Comparison of ENCODE assay signal across 13 cellular contexts in genomic region chr1:82141393-82141792, GRCh38.
DNase-seq lines count a peak whose midpoint lies in the region; ATAC-seq and TF ChIP-seq lines count a peak whose summit lies in the region.
"Had no signal": no experiment of that assay in that cellular context is flagged by ENCODE, and none has a peak within 500 bp of the region (broad histone marks: within the 10 kb centered on the region; RNA-seq: fewer than 3 reads in every experiment).

No MANE protein-coding gene starts in this region.

- ATAC-seq in esophagus mucosa, result no peak
- no peak for ATAC-seq in stimulated activated naive CD8-positive, alpha-beta T cell treated with anti-CD3 and anti-CD28 coated beads, Interleukin-15, amount 100 ng/mL, for 72 hours
- ATAC-seq: A549, HCT116 had no signal

- no peak overlapping the region for H3K4me3 Mint-ChIP-seq in stimulated activated naive CD8-positive, alpha-beta T cell treated with anti-CD3 and anti-CD28 coated beads, Interleukin-15, amount 100 ng/mL, for 72 hours
- H3K4me3 Mint-ChIP-seq in progenitor cell of endocrine pancreas (ENCODE audit: low read depth), result no peak overlapping the region
- H3K4me3 Mint-ChIP-seq: CD4-positive, alpha-beta T cell had no signal

- peak; percentile 3 for DNase-seq in NCI-H748 (lab: John Stamatoyannopoulos, UW; ENCODE audit: unreplicated experiment)
- DNase-seq in NCI-H748 treated with DMSO at 0.1 percent for 48 hours (lab: John Stamatoyannopoulos, UW), result no peak
- peak; percentile 60 for DNase-seq in NCI-H146 treated with DMSO at 0.1 percent for 48 hours (lab: John Stamatoyannopoulos, UW; ENCODE audit: unreplicated experiment)
- DNase-seq in NCI-H69 (lab: John Stamatoyannopoulos, UW), result peak; percentile 22
- DNase-seq in stimulated activated naive CD8-positive, alpha-beta T cell treated with anti-CD3 and anti-CD28 coated beads, Interleukin-15, amount 100 ng/mL, for 72 hours, result no peak
- no peak for DNase-seq in progenitor cell of endocrine pancreas (ENCODE audit: low spot score, unreplicated experiment)
- DNase-seq: AML-193; Caco-2; CD4-positive, alpha-beta T cell; GM23248 had no signal

- peaks cover 5 to 8% of the 10 kb centered on the region in 2 donors for H3K9me3 Mint-ChIP-seq in stimulated activated naive CD8-positive, alpha-beta T cell treated with anti-CD3 and anti-CD28 coated beads, Interleukin-15, amount 100 ng/mL, for 72 hours
- H3K9me3 Mint-ChIP-seq in progenitor cell of endocrine pancreas (ENCODE audit: low read depth), result no peaks in the 10 kb centered on the region

- H3K27ac Mint-ChIP-seq in stimulated activated naive CD8-positive, alpha-beta T cell treated with anti-CD3 and anti-CD28 coated beads, Interleukin-15, amount 100 ng/mL, for 72 hours, result no peak overlapping the region
- H3K27ac Mint-ChIP-seq in progenitor cell of endocrine pancreas, result no peak overlapping the region
- H3K27ac Mint-ChIP-seq: CD4-positive, alpha-beta T cell had no signal

- H3K27me3 Mint-ChIP-seq in stimulated activated naive CD8-positive, alpha-beta T cell treated with anti-CD3 and anti-CD28 coated beads, Interleukin-15, amount 100 ng/mL, for 72 hours, result no peaks in the 10 kb centered on the region
- peaks cover 12% of the 10 kb centered on the region for H3K27me3 Mint-ChIP-seq in progenitor cell of endocrine pancreas
- H3K27me3 Mint-ChIP-seq: CD4-positive, alpha-beta T cell had no signal

- H3K36me3 Mint-ChIP-seq in progenitor cell of endocrine pancreas (ENCODE audit: insufficient read depth), result no peaks in the 10 kb centered on the region

- no peak for TF ChIP-seq CTCF in progenitor cell of endocrine pancreas (IDR thresholded peaks at IDR 0.05; ENCODE audit: unreplicated experiment)

- no peaks in the 10 kb centered on the region for H3K4me1 Mint-ChIP-seq in stimulated activated naive CD8-positive, alpha-beta T cell treated with anti-CD3 and anti-CD28 coated beads, Interleukin-15, amount 100 ng/mL, for 72 hours
- H3K4me1 Mint-ChIP-seq in progenitor cell of endocrine pancreas (ENCODE audit: low read depth), result peaks cover 9% of the 10 kb centered on the region

Comparison
In these comparisons a context has a peak if more than half of its experiments do, and no peak if none do; other contexts are left out.
1. DNase-seq: peak in NCI-H748 (single experiment), NCI-H146 treated with DMSO at 0.1 percent for 48 hours (single experiment) and NCI-H69 (single experiment); none in NCI-H748 treated with DMSO at 0.1 percent for 48 hours (single experiment), stimulated activated naive CD8-positive, alpha-beta T cell treated with anti-CD3 and anti-CD28 coated beads, Interleukin-15, amount 100 ng/mL, for 72 hours (0 of 2) and progenitor cell of endocrine pancreas (single experiment).